In genomic region chr5:135997936-135998335, GRCh38 we compare ENCODE assay signal across 25 cellular contexts. TPM values are rescaled to one million over a fixed set of nuclear protein-coding genes. Genes with fewer than 3 reads are reported as not detected.
DNase-seq lines count a peak whose midpoint lies in the region; ATAC-seq, FAIRE-seq and TF ChIP-seq lines count a peak whose summit lies in the region.
"Had no signal": no experiment of that assay in that cellular context is flagged by ENCODE, and none has a peak within 500 bp of the region (broad histone marks: within the 10 kb centered on the region; RNA-seq: fewer than 3 reads in every experiment).

No MANE protein-coding gene starts in this region.

- H3K27ac Mint-ChIP-seq in H9: no peak overlapping the region
- H3K27ac Mint-ChIP-seq in activated CD8-positive, alpha-beta T cell treated with anti-CD3 and anti-CD28 coated beads, Interleukin-2, amount 10 ng/mL, durations not matched to agents 7 days and 5 days: no peak overlapping the region
- no peak overlapping the region for H3K27ac Mint-ChIP-seq in activated CD4-positive, alpha-beta T cell treated with anti-CD3 and anti-CD28 coated beads for 36 hours
- H3K27ac Mint-ChIP-seq: CD4-positive, alpha-beta T cell had no signal

- peaks cover 16% of the 10 kb centered on the region for H3K27me3 Mint-ChIP-seq in H9 (ENCODE audit: low read depth)
- peaks cover 3% of the 10 kb centered on the region for H3K27me3 Mint-ChIP-seq in activated CD8-positive, alpha-beta T cell treated with anti-CD3 and anti-CD28 coated beads, Interleukin-2, amount 10 ng/mL, durations not matched to agents 7 days and 5 days (ENCODE audit: low read depth)
- peaks cover 15% of the 10 kb centered on the region for H3K27me3 Mint-ChIP-seq in activated CD4-positive, alpha-beta T cell treated with anti-CD3 and anti-CD28 coated beads for 36 hours

- no peaks in the 10 kb centered on the region for H3K4me1 ChIP-seq in H9 (ENCODE audit: insufficient read depth, low read length)
- H3K4me1 ChIP-seq in H1 (replicated peaks in 1 of 4; ENCODE audit: control insufficient read depth in 3 of 4, insufficient read depth in 4 of 4, low read length in 3 of 4): 0 out of 7 replicates have a peak, but pooled peaks cover 0 to 4% (median 0%) of the 10 kb centered on the region in 4 experiments
- H3K4me1 ChIP-seq in mesendoderm (ENCODE audit: control insufficient read depth, low read depth, low read length): no peaks in the 10 kb centered on the region

- TF ChIP-seq CTCF in H9 (conservative IDR thresholded peaks at IDR 0.05) (peak; percentile 48), H1 (IDR thresholded peaks at IDR 0.05; ENCODE audit: control extremely low read depth in 1 of 3, insufficient read depth in 1 of 3, low read depth in 1 of 3, low read length in 3 of 3) (peak; percentile 45 to 53 (median 48))

- H3K9me3 ChIP-seq in H9 (ENCODE audit: control insufficient read depth, low read depth, low read length) (no peaks in the 10 kb centered on the region), H1 (ENCODE audit: insufficient read depth in 2 of 2, low read depth in 1 of 2, low read length in 1 of 2) (no peaks in the 10 kb centered on the region)
- H3K9me3 ChIP-seq: SK-N-SH had no signal

- H3K23ac ChIP-seq in H9 (ENCODE audit: insufficient read length, low read depth, low read length): no peak overlapping the region
- H3K23ac ChIP-seq in H1 (ENCODE audit: insufficient read length): no peak overlapping the region
- H3K23ac ChIP-seq in mesendoderm (ENCODE audit: low read length): no peak overlapping the region

- no peaks in the 10 kb centered on the region for H3K79me1 ChIP-seq in H9 (ENCODE audit: insufficient read depth, low read depth, low read length, poor library complexity, severe bottlenecking)
- H3K79me1 ChIP-seq in H1 (ENCODE audit: low read depth, low read length): no peaks in the 10 kb centered on the region
- no peaks in the 10 kb centered on the region for H3K79me1 ChIP-seq in mesendoderm (ENCODE audit: low read length)

- no peaks in the 10 kb centered on the region for H3K36me3 Mint-ChIP-seq in H9 (ENCODE audit: insufficient read depth in 1 of 3, low read depth in 3 of 3)
- no peaks in the 10 kb centered on the region for H3K36me3 Mint-ChIP-seq in activated CD8-positive, alpha-beta T cell treated with anti-CD3 and anti-CD28 coated beads, Interleukin-2, amount 10 ng/mL, durations not matched to agents 7 days and 5 days (ENCODE audit: low read depth)
- no peaks in the 10 kb centered on the region for H3K36me3 Mint-ChIP-seq in activated CD4-positive, alpha-beta T cell treated with anti-CD3 and anti-CD28 coated beads for 36 hours (ENCODE audit: low read depth)

- H3K36me3 ChIP-seq in H1 (ENCODE audit: control insufficient read depth in 2 of 4, insufficient read depth in 4 of 4, low read length in 3 of 4): no peaks in the 10 kb centered on the region
- H3K36me3 ChIP-seq in mesendoderm (ENCODE audit: control insufficient read depth, insufficient read depth, low read length): no peaks in the 10 kb centered on the region

- CTCF ChIA-PET in H1 (lab: Charles Lee; ENCODE audit: partially characterized antibody): interaction anchor here (1.1 to 6.6 kb wide), 13 partner anchors 9 to 118 kb away, joined by 3 to 30 read pairs (median 4); no protein-coding TSS in a partner anchor
- CTCF ChIA-PET in activated CD8-positive, alpha-beta T cell treated with anti-CD3 and anti-CD28 coated beads, Interleukin-2, amount 10 ng/mL, durations not matched to agents 7 days and 5 days (lab: Charles Lee): no interaction called here
- CTCF ChIA-PET in activated CD4-positive, alpha-beta T cell treated with anti-CD3 and anti-CD28 coated beads for 36 hours (lab: Charles Lee): no interaction called here

- POLR2A ChIA-PET in H1 (lab: Charles Lee; ENCODE audit: partially characterized antibody): interaction anchor here (1.5 kb wide), 1 partner anchor 31 kb away, joined by 3 read pairs; the partner anchor contains the start of gene TGFBI
- POLR2A ChIA-PET in activated CD8-positive, alpha-beta T cell treated with anti-CD3 and anti-CD28 coated beads, Interleukin-2, amount 10 ng/mL, durations not matched to agents 7 days and 5 days (lab: Charles Lee): no interaction called here
- POLR2A ChIA-PET in activated CD4-positive, alpha-beta T cell treated with anti-CD3 and anti-CD28 coated beads for 36 hours (lab: Charles Lee): no interaction called here

- no peaks in the 10 kb centered on the region for H3K23me2 ChIP-seq in H9 (ENCODE audit: insufficient read length, low read depth, low read length, poor library complexity, severe bottlenecking)
- no peaks in the 10 kb centered on the region for H3K23me2 ChIP-seq in H1 (ENCODE audit: low read depth, low read length)

- no peak for ATAC-seq in activated CD8-positive, alpha-beta T cell treated with anti-CD3 and anti-CD28 coated beads, Interleukin-2, amount 10 ng/mL, durations not matched to agents 7 days and 5 days
- no peak for ATAC-seq in activated CD4-positive, alpha-beta T cell treated with anti-CD3 and anti-CD28 coated beads for 36 hours
- ATAC-seq in GM19328 (IDR thresholded peaks at IDR 0.05; ENCODE audit: unreplicated experiment) (no peak), HG02938 (IDR thresholded peaks at IDR 0.05; ENCODE audit: unreplicated experiment) (no peak)

- no peaks in the 10 kb centered on the region for H3K9me3 Mint-ChIP-seq in H9
- H3K9me3 Mint-ChIP-seq in activated CD8-positive, alpha-beta T cell treated with anti-CD3 and anti-CD28 coated beads, Interleukin-2, amount 10 ng/mL, durations not matched to agents 7 days and 5 days (ENCODE audit: insufficient read depth): no peaks in the 10 kb centered on the region
- H3K9me3 Mint-ChIP-seq in activated CD4-positive, alpha-beta T cell treated with anti-CD3 and anti-CD28 coated beads for 36 hours (ENCODE audit: low read depth): no peaks in the 10 kb centered on the region
- H3K9me3 Mint-ChIP-seq: CD4-positive, alpha-beta T cell had no signal

- intact Hi-C loops in activated CD4-positive, alpha-beta T cell treated with anti-CD3 and anti-CD28 coated beads for 36 hours (cut with DNase I, micrococcal nuclease): no loop called here

- peak in 1 of 2 experiments; percentile 36; a peak in 3 of 4 replicates for TF ChIP-seq RAD21 in H1 (IDR thresholded peaks at IDR 0.05 in 1 of 2, conservative IDR thresholded peaks at IDR 0.05 in 1 of 2; ENCODE audit: low read depth in 2 of 2, low read length in 2 of 2)

- H3K9ac ChIP-seq in H9 (ENCODE audit: extremely low read depth, insufficient read length, low read length) (no peak overlapping the region), H1 (replicated peaks in 1 of 4; ENCODE audit: extremely low read depth in 1 of 4, low read depth in 3 of 4, low read length in 3 of 4) (no peak overlapping the region), mesendoderm (ENCODE audit: low read length) (no peak overlapping the region)

- H2BK120ac ChIP-seq in H9 (ENCODE audit: low read depth, low read length, poor library complexity, severe bottlenecking) (no peak overlapping the region), H1 (replicated peaks; ENCODE audit: low read depth, low read length) (no peak overlapping the region), mesendoderm (ENCODE audit: low read depth, low read length) (no peak overlapping the region)

- H3K18ac ChIP-seq in H9 (ENCODE audit: insufficient read length, low read depth, low read length): no peak overlapping the region
- H3K18ac ChIP-seq in H1 (ENCODE audit: extremely low read depth, low read length): no peak overlapping the region
- no peak overlapping the region for H3K18ac ChIP-seq in mesendoderm (ENCODE audit: low read length)

- H2BK20ac ChIP-seq in H9 (ENCODE audit: low read depth, low read length, poor library complexity, severe bottlenecking) (no peak overlapping the region), H1 (ENCODE audit: low read length) (no peak overlapping the region)

- no peaks in the 10 kb centered on the region for H3K27me3 ChIP-seq in H9 (ENCODE audit: insufficient read depth, low read length)
- H3K27me3 ChIP-seq in H1 (replicated peaks in 1 of 4; ENCODE audit: control insufficient read depth in 3 of 4, extremely low read depth in 1 of 4, insufficient read depth in 3 of 4, low read length in 3 of 4): no peaks in the 10 kb centered on the region; a peak in 1 of 7 replicates
- no peaks in the 10 kb centered on the region for H3K27me3 ChIP-seq in mesendoderm (ENCODE audit: insufficient read depth, low read length, poor library complexity)

- TF ChIP-seq EP300 in H1 (IDR thresholded peaks at IDR 0.05; ENCODE audit: borderline replicate concordance in 1 of 2, low read depth in 2 of 2, low read length in 2 of 2): no peak

- H2BK12ac ChIP-seq in H9 (ENCODE audit: insufficient read length, low read depth, low read length) (no peak overlapping the region), H1 (ENCODE audit: low read depth, low read length) (no peak overlapping the region)

- no CpG with 5 or more reads among the region's 6 CpGs for WGBS in H9 (ENCODE audit: extremely low coverage, insufficient read length, low lambda C conversion rate)
- 56% methylated on average over 6 of the region's 6 CpGs; no CpG with 5 or more reads in 1 of the 2 experiments for WGBS in H1 (ENCODE audit: extremely low coverage in 1 of 2, insufficient coverage in 1 of 2, insufficient read length in 1 of 2, insufficient replicate concordance in 2 of 2, low coverage in 1 of 2, low lambda C conversion rate in 2 of 2, missing lambda C conversion rate in 1 of 2), 2 experiments
- WGBS in mesendoderm (ENCODE audit: extremely low coverage, insufficient coverage, low lambda C conversion rate): no CpG with 5 or more reads among the region's 6 CpGs

- H3K4me1 Mint-ChIP-seq in H9: peaks cover 5 to 13% of the 10 kb centered on the region in 2 experiments
- H3K4me1 Mint-ChIP-seq in activated CD8-positive, alpha-beta T cell treated with anti-CD3 and anti-CD28 coated beads, Interleukin-2, amount 10 ng/mL, durations not matched to agents 7 days and 5 days (ENCODE audit: low read depth): no peaks in the 10 kb centered on the region
- H3K4me1 Mint-ChIP-seq in activated CD4-positive, alpha-beta T cell treated with anti-CD3 and anti-CD28 coated beads for 36 hours: no peaks in the 10 kb centered on the region

- peak; percentile 45 for FAIRE-seq in H1 (lab: Jason Lieb, UNC)

- no peak overlapping the region for H2BK15ac ChIP-seq in H9 (ENCODE audit: low read depth, low read length)
- no peak overlapping the region for H2BK15ac ChIP-seq in H1 (ENCODE audit: low read length)
- no peak overlapping the region for H2BK15ac ChIP-seq in mesendoderm (replicated peaks; ENCODE audit: low read depth)

- no peak for TF ChIP-seq POLR2A in H1 (IDR thresholded peaks at IDR 0.05; ENCODE audit: control extremely low read depth in 1 of 2, low read depth in 2 of 2, low read length in 2 of 2)

- H4K5ac ChIP-seq in H9 (ENCODE audit: insufficient read length, low read depth, low read length): no peak overlapping the region
- H4K5ac ChIP-seq in H1 (ENCODE audit: insufficient read length, low read depth, low read length): no peak overlapping the region
- H4K5ac ChIP-seq in mesendoderm (ENCODE audit: low read length): no peak overlapping the region

- H4K91ac ChIP-seq in H9 (ENCODE audit: insufficient read length, low read depth, low read length) (no peak overlapping the region), H1 (replicated peaks; ENCODE audit: insufficient read length, low read length) (no peak overlapping the region)

- H3K14ac ChIP-seq in H9 (ENCODE audit: insufficient read depth, low read length) (no peak overlapping the region; the same call in 1 of the 2 replicates), H1 (ENCODE audit: insufficient read length) (no peak overlapping the region)

- H4K20me1 ChIP-seq in H9 (ENCODE audit: control insufficient read depth, insufficient read depth, insufficient read length): no peaks in the 10 kb centered on the region
- no peaks in the 10 kb centered on the region for H4K20me1 ChIP-seq in H1 (replicated peaks in 1 of 2; ENCODE audit: control insufficient read depth in 1 of 2, insufficient read depth in 2 of 2, low read length in 2 of 2)

- H3K4me3 Mint-ChIP-seq in H9: no peak overlapping the region
- H3K4me3 Mint-ChIP-seq in activated CD8-positive, alpha-beta T cell treated with anti-CD3 and anti-CD28 coated beads, Interleukin-2, amount 10 ng/mL, durations not matched to agents 7 days and 5 days: no peak overlapping the region
- H3K4me3 Mint-ChIP-seq in activated CD4-positive, alpha-beta T cell treated with anti-CD3 and anti-CD28 coated beads for 36 hours: no peak overlapping the region
- H3K4me3 Mint-ChIP-seq: CD4-positive, alpha-beta T cell had no signal

- no peak overlapping the region for H2AK5ac ChIP-seq in H9 (ENCODE audit: insufficient read length, low read length)
- H2AK5ac ChIP-seq in H1 (ENCODE audit: low read depth, low read length): no peak overlapping the region
- H2AK5ac ChIP-seq in mesendoderm (ENCODE audit: low read length): no peak overlapping the region

- H2BK5ac ChIP-seq in H9 (ENCODE audit: insufficient read length, low read length): no peak overlapping the region
- H2BK5ac ChIP-seq in H1 (ENCODE audit: low read depth, low read length): no peak overlapping the region
- H2BK5ac ChIP-seq in mesendoderm (ENCODE audit: low read length): no peak overlapping the region

- H4K8ac ChIP-seq in H9 (replicated peaks; ENCODE audit: insufficient read length, low read depth, low read length): no peak overlapping the region
- H4K8ac ChIP-seq in H1 (ENCODE audit: extremely low read depth, insufficient read depth, low read length): no peak overlapping the region
- H4K8ac ChIP-seq in mesendoderm (ENCODE audit: low read depth, low read length): no peak overlapping the region

- no peaks in the 10 kb centered on the region for H3K79me2 ChIP-seq in H9 (ENCODE audit: insufficient read depth, low read length)
- H3K79me2 ChIP-seq in H1 (ENCODE audit: control insufficient read depth in 1 of 2, insufficient read depth in 2 of 2, low read length in 2 of 2): no peaks in the 10 kb centered on the region
- H3K79me2 ChIP-seq in mesendoderm (ENCODE audit: control insufficient read depth, insufficient read depth, low read length): no peaks in the 10 kb centered on the region

- H3T11ph ChIP-seq in H9 (ENCODE audit: low read length): no peak overlapping the region

- H3K56ac ChIP-seq in H9 (ENCODE audit: insufficient read length, low read depth, low read length): no peak overlapping the region
- H3K56ac ChIP-seq in H1 (replicated peaks; ENCODE audit: insufficient read length, low read depth, low read length): no peak overlapping the region
- no peak overlapping the region for H3K56ac ChIP-seq in mesendoderm (ENCODE audit: low read length)

- H3K4me3 ChIP-seq in H1 (ENCODE audit: extremely low read depth in 1 of 4, insufficient read depth in 2 of 4, low read depth in 3 of 4, low read length in 4 of 4) (no peak overlapping the region), mesendoderm (ENCODE audit: low read length) (no peak overlapping the region)

- H3K4me2 ChIP-seq in H9 (ENCODE audit: insufficient read depth, insufficient read length, low read length): no peak overlapping the region
- no peak overlapping the region for H3K4me2 ChIP-seq in H1 (ENCODE audit: insufficient read depth in 1 of 2, low read depth in 2 of 2, low read length in 2 of 2)
- no peak overlapping the region for H3K4me2 ChIP-seq in mesendoderm (ENCODE audit: low read length)
- H3K4me2 ChIP-seq: SK-N-SH had no signal

- H3K27ac ChIP-seq in H9 (ENCODE audit: insufficient read length, low read depth, low read length) (no peak overlapping the region), H1 (ENCODE audit: low read depth, low read length) (no peak overlapping the region), mesendoderm (ENCODE audit: low read depth, low read length) (no peak overlapping the region)
- H3K27ac ChIP-seq: HL-60, RWPE1 had no signal

- no peak overlapping the region for H2AFZ ChIP-seq in H9 (ENCODE audit: low read length)
- peak overlapping the region; percentile 84 for H2AFZ ChIP-seq in H1 (ENCODE audit: low read length)

- peak; percentile 55 for DNase-seq in H9
- peak in 1 of 2 experiments; percentile 50 for DNase-seq in H1 (ENCODE audit: low read depth in 1 of 2, low spot score in 2 of 2)
- peak; percentile 53 for DNase-seq in mesendoderm
- DNase-seq in activated CD8-positive, alpha-beta T cell treated with anti-CD3 and anti-CD28 coated beads, Interleukin-2, amount 10 ng/mL, durations not matched to agents 7 days and 5 days: no peak
- DNase-seq in activated CD4-positive, alpha-beta T cell treated with anti-CD3 and anti-CD28 coated beads for 36 hours: no peak
- DNase-seq: CD4-positive, alpha-beta T cell; COR-L47; DMS79; KG1; NCI-H1092 treated with DMSO at 0.1 percent for 48 hours; NCI-H146; NCI-H2029; NCI-H2171; NCI-H345; NCI-H524; NCI-H774; NK-92 treated with Interleukin-12 subunit alpha and Interleukin-12 subunit beta, amount 100 ng/mL, for 24 hours; SIG-M5; SK-N-SH had no signal

- H3K4ac ChIP-seq in H9 (ENCODE audit: low read depth, low read length) (no peak overlapping the region), H1 (replicated peaks; ENCODE audit: insufficient read length, low read depth, low read length) (no peak overlapping the region), mesendoderm (ENCODE audit: low read depth, low read length) (no peak overlapping the region)

RNA-seq across cellular contexts. Expression of gene TGFBI, which starts 30.9 kb away (rescaled TPM):
- total RNA-seq in H9 (2021): 3.2 and 4.7 TPM in 2 replicates
- total RNA-seq in H1 (2021; fragmentation: NEBNext Ultra II Directional; extraction: Animal tissue kit (Norgen Biotek cat#: 25700)): 5.9 and 8.5 TPM in 2 replicates
- polyA plus RNA-seq in H1 (2011; rRNA removed): 6.0 and 6.2 TPM in 2 replicates
- polyA plus RNA-seq in H1 (2011; cell fraction: cytosol; rRNA removed): 5.7 TPM
- polyA plus RNA-seq in H1 (2011; cell fraction: nucleus; rRNA removed): 9.4 TPM
- 9.3 to 11.8 TPM (median 10.1 TPM) in 4 replicates for polyA plus RNA-seq in H1 (2012, experiment 1 of 2)
- polyA plus RNA-seq in H1 (2012, experiment 2 of 2): 9.0 TPM
- polyA plus RNA-seq in H1 (2013, experiment 1 of 2): 11.9 TPM
- polyA plus RNA-seq in H1 (2013, experiment 2 of 2): 12.4 TPM
- 6.9 and 7.5 TPM in 2 replicates for polyA minus RNA-seq in H1 (2011; rRNA and poly(A)+ RNA removed)
- polyA minus RNA-seq in H1 (2011; cell fraction: cytosol; rRNA and poly(A)+ RNA removed): 4.8 TPM
- polyA minus RNA-seq in H1 (2011; cell fraction: nucleus; rRNA and poly(A)+ RNA removed): 7.5 TPM
- polyA plus RNA-seq in mesendoderm (2013, experiment 1 of 2): 3.8 TPM
- 4.0 TPM for polyA plus RNA-seq in mesendoderm (2013, experiment 2 of 2)
- total RNA-seq in activated CD8-positive, alpha-beta T cell treated with anti-CD3 and anti-CD28 coated beads, Interleukin-2, amount 10 ng/mL, durations not matched to agents 7 days and 5 days: not detected
- not detected for total RNA-seq in activated CD4-positive, alpha-beta T cell treated with anti-CD3 and anti-CD28 coated beads for 36 hours

RNA-seq across cellular contexts. Expression of gene LECT2, which starts 43.2 kb away (rescaled TPM):
- total RNA-seq in H9 (2021): not detected in 2 replicates
- not detected in 2 replicates for total RNA-seq in H1 (2021; fragmentation: NEBNext Ultra II Directional; extraction: Animal tissue kit (Norgen Biotek cat#: 25700))
- not detected in 2 replicates for polyA plus RNA-seq in H1 (2011; rRNA removed)
- not detected for polyA plus RNA-seq in H1 (2011; cell fraction: cytosol; rRNA removed)
- not detected for polyA plus RNA-seq in H1 (2011; cell fraction: nucleus; rRNA removed)
- not detected in 4 replicates for polyA plus RNA-seq in H1 (2012, experiment 1 of 2)
- polyA plus RNA-seq in H1 (2012, experiment 2 of 2): not detected
- not detected for polyA plus RNA-seq in H1 (2013, experiment 1 of 2)
- not detected for polyA plus RNA-seq in H1 (2013, experiment 2 of 2)
- polyA minus RNA-seq in H1 (2011; rRNA and poly(A)+ RNA removed): not detected in 2 replicates
- polyA minus RNA-seq in H1 (2011; cell fraction: cytosol; rRNA and poly(A)+ RNA removed): not detected
- polyA minus RNA-seq in H1 (2011; cell fraction: nucleus; rRNA and poly(A)+ RNA removed): not detected
- polyA plus RNA-seq in mesendoderm (2013, experiment 1 of 2): not detected
- polyA plus RNA-seq in mesendoderm (2013, experiment 2 of 2): not detected
- total RNA-seq in activated CD8-positive, alpha-beta T cell treated with anti-CD3 and anti-CD28 coated beads, Interleukin-2, amount 10 ng/mL, durations not matched to agents 7 days and 5 days: not detected
- total RNA-seq in activated CD4-positive, alpha-beta T cell treated with anti-CD3 and anti-CD28 coated beads for 36 hours: not detected
- total RNA-seq: CD4-positive, alpha-beta T cell; HT1080 had no signal
- polyA plus RNA-seq: BJ had no signal

Comparison
In these comparisons a context has a peak if more than half of its experiments do, and no peak if none do; other contexts are left out.
1. DNase-seq: peak in H9 (single experiment) and mesendoderm (single experiment); none in activated CD8-positive, alpha-beta T cell treated with anti-CD3 and anti-CD28 coated beads, Interleukin-2, amount 10 ng/mL, durations not matched to agents 7 days and 5 days (single experiment) and activated CD4-positive, alpha-beta T cell treated with anti-CD3 and anti-CD28 coated beads for 36 hours (single experiment).